Comparison of ENCODE assay signal across 1 cellular context in the genomic region with DNA sequence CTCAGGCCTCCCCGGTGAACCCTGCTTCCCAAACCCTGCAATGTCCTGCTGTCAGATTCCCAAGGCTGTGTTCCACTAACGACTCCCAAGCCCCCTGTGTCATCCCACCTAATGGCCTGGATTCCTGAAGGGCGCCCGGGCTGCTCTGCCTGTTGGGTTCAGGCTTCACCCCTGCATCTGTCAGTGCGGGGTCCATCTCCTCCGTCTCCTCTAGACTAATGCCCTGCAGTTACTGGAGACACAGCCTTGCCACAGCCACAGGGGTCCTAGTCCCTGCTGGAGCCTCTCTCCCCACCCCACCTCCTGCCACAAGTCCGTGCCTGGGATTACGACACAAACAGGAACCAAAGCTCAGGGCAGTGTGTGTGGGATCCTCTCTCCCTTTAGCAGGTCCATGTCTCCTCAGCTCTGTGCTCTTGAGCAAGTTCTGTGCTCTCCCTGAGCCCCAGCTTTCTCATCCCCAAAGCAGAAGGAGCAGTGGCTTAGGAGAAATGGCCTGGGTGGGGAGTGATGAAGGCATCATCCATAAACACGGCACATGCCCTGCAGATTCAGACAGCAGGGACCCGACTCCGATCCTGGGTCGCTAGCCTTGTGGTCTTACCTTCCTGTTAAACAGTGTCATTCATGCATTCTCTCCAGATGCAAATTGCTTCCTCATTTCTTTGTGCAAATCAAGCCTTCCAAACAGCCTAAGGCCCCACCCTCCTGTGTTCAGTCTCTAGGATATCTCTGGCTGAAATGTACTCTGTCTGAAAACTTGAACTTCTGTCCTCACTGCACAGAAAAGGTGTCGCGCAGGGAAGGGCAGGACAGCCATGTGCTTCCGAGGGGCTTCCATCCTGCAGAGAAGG.
TF ChIP-seq lines count a peak whose summit lies in the region.

No MANE protein-coding gene starts in this region.

TF ChIP-seq in A549, 52 proteins besides CTCF, POLR2A, EP300 and RAD21 (continued from another document):
- TF ChIP-seq RARB (CRISPR knock-in tag; IDR thresholded peaks at IDR 0.05) (no peak), ZC3H11A (IDR thresholded peaks at IDR 0.05) (no peak), EHF (CRISPR knock-in tag; IDR thresholded peaks at IDR 0.05) (no peak), ATOH8 (CRISPR knock-in tag; IDR thresholded peaks at IDR 0.05; ENCODE audit: low read depth) (no peak), KDM5A (IDR thresholded peaks at IDR 0.05) (no peak), CBX2 (IDR thresholded peaks at IDR 0.05; ENCODE audit: borderline replicate concordance, low read depth) (no peak), HDAC2 (IDR thresholded peaks at IDR 0.05) (no peak), TFCP2L1 (CRISPR knock-in tag; IDR thresholded peaks at IDR 0.05) (no peak)
